In the genomic region with DNA sequence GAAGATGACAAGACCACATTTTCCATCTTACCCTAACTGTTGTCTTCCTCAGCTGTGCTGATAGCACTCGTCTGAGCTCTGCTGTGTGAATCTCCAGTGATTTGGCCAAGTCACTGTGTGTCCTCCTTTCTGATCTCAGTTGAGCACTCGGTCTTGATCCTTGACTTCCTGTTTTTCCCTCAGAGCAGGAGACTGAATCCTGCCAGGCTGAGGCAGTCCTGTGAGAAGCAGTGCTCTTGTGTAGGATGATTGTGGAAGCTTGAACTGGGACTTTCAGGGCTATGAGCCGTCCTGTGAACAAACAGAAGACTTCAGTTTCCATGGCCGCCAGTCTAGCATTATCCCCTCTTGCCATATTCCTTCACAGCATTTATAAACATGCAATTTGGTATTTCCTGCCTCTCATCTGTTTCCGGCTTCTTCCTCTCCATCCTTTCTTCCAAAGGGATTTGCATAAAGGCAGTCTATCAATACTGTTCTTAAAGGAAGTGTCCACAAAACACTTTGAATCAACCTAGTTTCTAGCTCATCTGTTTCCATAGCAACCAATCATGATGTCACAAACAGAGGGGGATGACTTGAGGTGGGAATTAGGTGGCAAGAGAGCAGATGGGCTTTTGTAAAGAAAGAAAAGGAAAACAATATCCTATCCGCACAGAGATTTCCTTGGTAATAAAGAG, we compare ENCODE assay signal across 1 cellular context.
TF ChIP-seq lines count a peak whose summit lies in the region.

No MANE protein-coding gene starts in this region.

TF ChIP-seq in H1, 55 proteins besides CTCF, POLR2A, EP300 and RAD21:
- no peak for TF ChIP-seq CBX8 (IDR thresholded peaks at IDR 0.05; ENCODE audit: borderline replicate concordance, low read depth, low read length)
- no peak for TF ChIP-seq CREB1 (IDR thresholded peaks at IDR 0.05)
- no peak for TF ChIP-seq CTBP2 (IDR thresholded peaks at IDR 0.05; ENCODE audit: borderline replicate concordance, insufficient read depth, insufficient read length, low read length)
- TF ChIP-seq SRF (IDR thresholded peaks at IDR 0.05; ENCODE audit: low read depth, low read length) = no peak
- TF ChIP-seq, protein P1, sequence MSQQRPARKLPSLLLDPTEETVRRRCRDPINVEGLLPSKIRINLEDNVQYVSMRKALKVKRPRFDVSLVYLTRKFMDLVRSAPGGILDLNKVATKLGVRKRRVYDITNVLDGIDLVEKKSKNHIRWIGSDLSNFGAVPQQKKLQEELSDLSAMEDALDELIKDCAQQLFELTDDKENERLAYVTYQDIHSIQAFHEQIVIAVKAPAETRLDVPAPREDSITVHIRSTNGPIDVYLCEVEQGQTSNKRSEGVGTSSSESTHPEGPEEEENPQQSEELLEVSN (IDR thresholded peaks at IDR 0.05) = no peak
- TF ChIP-seq CBX5 (IDR thresholded peaks at IDR 0.05; ENCODE audit: low read depth, low read length) = no peak
- TF ChIP-seq RNF2 (IDR thresholded peaks at IDR 0.05; ENCODE audit: borderline replicate concordance, low read depth, low read length, missing control alignments, poor library complexity, severe bottlenecking) = no peak
- no peak for TF ChIP-seq BRCA1 (IDR thresholded peaks at IDR 0.05; ENCODE audit: low read depth, low read length)
- TF ChIP-seq NRF1 (IDR thresholded peaks at IDR 0.05; ENCODE audit: low read depth, low read length) = no peak
- no peak for TF ChIP-seq POU5F1 (IDR thresholded peaks at IDR 0.05; ENCODE audit: low read depth, low read length)
- TF ChIP-seq ASH2L (IDR thresholded peaks at IDR 0.05; ENCODE audit: low read length) = no peak
- TF ChIP-seq TEAD4 (IDR thresholded peaks at IDR 0.05; ENCODE audit: low read depth, low read length) = no peak
- TF ChIP-seq TAF1 (IDR thresholded peaks at IDR 0.05; ENCODE audit: low read depth, low read length) = no peak
- TF ChIP-seq SP4 (IDR thresholded peaks at IDR 0.05; ENCODE audit: low read length) = no peak
- TF ChIP-seq KDM5A (IDR thresholded peaks at IDR 0.05; ENCODE audit: low read length) = no peak
- no peak for TF ChIP-seq BCL11A (IDR thresholded peaks at IDR 0.05; ENCODE audit: low read depth in 2 of 2, low read length in 2 of 2)
- no peak for TF ChIP-seq MAFK (IDR thresholded peaks at IDR 0.05; ENCODE audit: low read depth, low read length)
